33 cellular contexts compared by ENCODE assay signal in the genomic region with DNA sequence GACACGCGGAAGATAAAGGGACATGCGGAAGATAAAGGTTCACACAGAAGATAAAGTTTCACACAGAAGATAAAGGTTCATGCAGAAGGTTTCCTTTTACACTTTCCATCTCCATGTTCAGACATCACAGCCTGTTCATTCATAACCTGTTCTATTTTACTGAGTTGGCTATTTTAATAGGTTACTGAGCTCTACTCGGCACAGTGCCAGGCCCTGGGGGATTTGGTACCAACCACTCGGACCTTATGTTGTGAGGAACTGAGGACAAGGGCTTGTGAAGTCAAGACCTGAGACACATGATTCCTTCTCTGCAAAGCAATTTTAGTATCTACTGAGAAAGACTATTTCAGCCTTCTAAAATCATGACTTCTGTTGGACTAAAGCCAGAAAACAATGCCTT.
"Had no signal": no experiment of that assay in that cellular context is flagged by ENCODE, and none has a peak within 500 bp of the region (broad histone marks: within the 10 kb centered on the region; RNA-seq: fewer than 3 reads in every experiment).

No MANE protein-coding gene starts in this region.

- ATAC-seq: activated CD8-positive, alpha-beta T cell treated with anti-CD3 and anti-CD28 coated beads for 36 hours; activated naive CD4-positive, alpha-beta T cell treated with anti-CD3 and anti-CD28 coated beads, Interleukin-2, amount 50 U/mL, for 72 hours had no signal

- DNase-seq: activated B cell treated with CpG ODN at 0.5 μM for 24 hours; activated CD4-positive, alpha-beta memory T cell treated with anti-CD3 and anti-CD28 coated beads for 36 hours; activated CD4-positive, alpha-beta T cell treated with anti-CD3 and anti-CD28 coated beads for 4 hours; activated CD4-positive, alpha-beta T cell treated with anti-CD3 and anti-CD28 coated beads, Interleukin-2, amount 10 ng/mL, durations not matched to agents 24 days and 14 days; activated CD4-positive, alpha-beta T cell treated with anti-CD3 and anti-CD28 coated beads, Interleukin-2, amount 50 U/mL, for 1 hour; activated CD4-positive, alpha-beta T cell treated with anti-CD3 and anti-CD28 coated beads, Interleukin-2, amount 50 U/mL, for 4 hours; activated CD4-positive, CD25-positive, alpha-beta regulatory T cell treated with anti-CD3 and anti-CD28 coated beads, Interleukin-2, amount 50 U/mL, for 72 hours; activated CD8-positive, alpha-beta memory T cell treated with anti-CD3 and anti-CD28 coated beads, Interleukin-2, amount 50 U/mL, for 4 hours; activated CD8-positive, alpha-beta T cell treated with anti-CD3 and anti-CD28 coated beads for 36 hours; activated effector memory CD4-positive, alpha-beta T cell treated with Interleukin-2 at 50 U/mL for 16 hours; activated gamma-delta T cell; activated naive CD4-positive, alpha-beta T cell treated with anti-CD3 and anti-CD28 coated beads, Interleukin-2, amount 10 ng/mL, durations not matched to agents 7 days and 5 days; activated naive CD4-positive, alpha-beta T cell treated with Interleukin-2 at 50 U/mL for 16 hours; activated naive CD8-positive, alpha-beta T cell treated with anti-CD3 and anti-CD28 coated beads for 36 hours; activated T-cell treated with anti-CD3 and anti-CD28 coated beads for 4 hours; activated T-cell treated with anti-CD3 and anti-CD28 coated beads, Interleukin-2, amount 50 U/mL, for 1 hour; activated T-cell treated with anti-CD3 and anti-CD28 coated beads, Interleukin-2, amount 50 U/mL, for 48 hours; adrenal gland; amniotic stem cell; aorta; caudate nucleus; cerebellar nuclear complex; T-helper 1 cell; T-helper 2 cell; T-helper 9 cell had no signal

- H3K4me3 Mint-ChIP-seq: activated B cell treated with CpG ODN at 0.5 μM for 24 hours; activated CD4-positive, alpha-beta memory T cell treated with anti-CD3 and anti-CD28 coated beads for 36 hours; activated CD4-positive, alpha-beta T cell treated with anti-CD3 and anti-CD28 coated beads, Interleukin-2, amount 10 ng/mL, durations not matched to agents 24 days and 14 days; activated CD8-positive, alpha-beta T cell treated with anti-CD3 and anti-CD28 coated beads for 36 hours; activated naive CD4-positive, alpha-beta T cell treated with anti-CD3 and anti-CD28 coated beads, Interleukin-2, amount 10 ng/mL, durations not matched to agents 7 days and 5 days; activated naive CD8-positive, alpha-beta T cell treated with anti-CD3 and anti-CD28 coated beads for 36 hours; brain; central memory CD8-positive, alpha-beta T cell; T-helper 1 cell treated with Interleukin-12 subunit alpha and Interleukin-12 subunit beta and Interleukin-4 antibody, amounts not matched to agents 30 μg/mL and 1 μg/mL, for 36 hours; T-helper 2 cell treated with Interferon-gamma antibody and Interleukin-4, amounts not matched to agents 5 μg/mL and 100 μg/mL, for 36 hours had no signal

- H3K4me1 ChIP-seq: adrenal gland had no signal

- H3K9me3 ChIP-seq: adrenal gland had no signal

- H3K27ac Mint-ChIP-seq: activated B cell treated with CpG ODN at 0.5 μM for 24 hours; activated CD4-positive, alpha-beta memory T cell treated with anti-CD3 and anti-CD28 coated beads for 36 hours; activated CD4-positive, alpha-beta T cell treated with anti-CD3 and anti-CD28 coated beads, Interleukin-2, amount 10 ng/mL, durations not matched to agents 24 days and 14 days; activated CD8-positive, alpha-beta T cell treated with anti-CD3 and anti-CD28 coated beads for 36 hours; activated naive CD4-positive, alpha-beta T cell treated with anti-CD3 and anti-CD28 coated beads, Interleukin-2, amount 10 ng/mL, durations not matched to agents 7 days and 5 days; activated naive CD4-positive, alpha-beta T cell treated with anti-CD3 and anti-CD28 coated beads, Interleukin-2, amount 50 U/mL, for 72 hours; activated naive CD8-positive, alpha-beta T cell treated with anti-CD3 and anti-CD28 coated beads for 36 hours; activated T-helper 2 cell treated with anti-CD3 and anti-CD28 coated beads, Interferon-gamma antibody, Interleukin-2, Interleukin-4, amounts not matched to agents 10 μg/mL and 5 μg/mL and 100 μg/mL, durations not matched to agents 14 hours and 24 hours and 36 hours; brain; T-helper 1 cell treated with Interleukin-12 subunit alpha and Interleukin-12 subunit beta and Interleukin-4 antibody, amounts not matched to agents 30 μg/mL and 1 μg/mL, for 36 hours; T-helper 2 cell treated with Interferon-gamma antibody and Interleukin-4, amounts not matched to agents 5 μg/mL and 100 μg/mL, for 36 hours had no signal

- H3K36me3 ChIP-seq: adrenal gland, cardiac muscle cell had no signal

- H3K27me3 ChIP-seq: adrenal gland, cardiac muscle cell had no signal

- H3K27ac ChIP-seq: adrenal gland, cardiac muscle cell, VCaP had no signal

- H3K9me3 Mint-ChIP-seq: activated CD4-positive, alpha-beta memory T cell treated with anti-CD3 and anti-CD28 coated beads for 36 hours had no signal

- H3K36me3 Mint-ChIP-seq: activated CD4-positive, alpha-beta memory T cell treated with anti-CD3 and anti-CD28 coated beads for 36 hours; activated naive CD4-positive, alpha-beta T cell treated with anti-CD3 and anti-CD28 coated beads, Interleukin-2, amount 10 ng/mL, durations not matched to agents 7 days and 5 days; activated naive CD8-positive, alpha-beta T cell treated with anti-CD3 and anti-CD28 coated beads for 36 hours; brain had no signal

- H3K27me3 Mint-ChIP-seq: brain had no signal

- H3K4me3 ChIP-seq: adrenal gland, cardiac muscle cell had no signal

- H3K4me1 Mint-ChIP-seq: activated B cell treated with CpG ODN at 0.5 μM for 24 hours; activated CD4-positive, alpha-beta T cell treated with anti-CD3 and anti-CD28 coated beads, Interleukin-2, amount 10 ng/mL, durations not matched to agents 24 days and 14 days; activated naive CD4-positive, alpha-beta T cell treated with anti-CD3 and anti-CD28 coated beads, Interleukin-2, amount 10 ng/mL, durations not matched to agents 7 days and 5 days; activated naive CD8-positive, alpha-beta T cell treated with anti-CD3 and anti-CD28 coated beads for 36 hours; brain; central memory CD8-positive, alpha-beta T cell had no signal
